In genomic region chr13:110571897-110572777, GRCh38 we compare ENCODE assay signal across 21 cellular contexts.
"Had no signal": no experiment of that assay in that cellular context is flagged by ENCODE, and none has a peak within 500 bp of the region (broad histone marks: within the 10 kb centered on the region; RNA-seq: fewer than 3 reads in every experiment).

No MANE protein-coding gene starts in this region.

- ATAC-seq: activated naive CD4-positive, alpha-beta T cell treated with anti-CD3 and anti-CD28 coated beads, Interleukin-2, amount 50 U/mL, for 72 hours; gastrocnemius medialis; lower lobe of right lung; WTC11 had no signal

- DNase-seq: activated CD4-positive, alpha-beta memory T cell treated with anti-CD3 and anti-CD28 coated beads, Interleukin-2, amount 10 ng/mL, durations not matched to agents 7 days and 5 days; activated CD4-positive, alpha-beta T cell treated with anti-CD3 and anti-CD28 coated beads for 1 hour; activated CD4-positive, alpha-beta T cell treated with anti-CD3 and anti-CD28 coated beads, Interleukin-2, amount 10 ng/mL, durations not matched to agents 7 days and 5 days; activated CD8-positive, alpha-beta memory T cell treated with anti-CD3 and anti-CD28 coated beads, Interleukin-2, amount 50 U/mL, for 48 hours; activated naive CD4-positive, alpha-beta T cell; activated T-cell treated with anti-CD3 and anti-CD28 coated beads, Interleukin-2, amount 50 U/mL, for 24 hours; dermis blood vessel endothelial cell; effector CD4-positive, alpha-beta T cell; esophagus squamous epithelium; gastrocnemius medialis; glutamatergic neuron; lower lobe of right lung; nephron progenitor cell; ovary; retina; sigmoid colon; stimulated activated CD4-positive, alpha-beta T cell treated with anti-CD3 and anti-CD28 coated beads, Interleukin-15, amount 100 ng/mL, for 24 hours; stimulated activated naive CD4-positive, alpha-beta T cell; T-helper 2 cell had no signal
